8 cellular contexts compared by ENCODE assay signal in the genomic region with DNA sequence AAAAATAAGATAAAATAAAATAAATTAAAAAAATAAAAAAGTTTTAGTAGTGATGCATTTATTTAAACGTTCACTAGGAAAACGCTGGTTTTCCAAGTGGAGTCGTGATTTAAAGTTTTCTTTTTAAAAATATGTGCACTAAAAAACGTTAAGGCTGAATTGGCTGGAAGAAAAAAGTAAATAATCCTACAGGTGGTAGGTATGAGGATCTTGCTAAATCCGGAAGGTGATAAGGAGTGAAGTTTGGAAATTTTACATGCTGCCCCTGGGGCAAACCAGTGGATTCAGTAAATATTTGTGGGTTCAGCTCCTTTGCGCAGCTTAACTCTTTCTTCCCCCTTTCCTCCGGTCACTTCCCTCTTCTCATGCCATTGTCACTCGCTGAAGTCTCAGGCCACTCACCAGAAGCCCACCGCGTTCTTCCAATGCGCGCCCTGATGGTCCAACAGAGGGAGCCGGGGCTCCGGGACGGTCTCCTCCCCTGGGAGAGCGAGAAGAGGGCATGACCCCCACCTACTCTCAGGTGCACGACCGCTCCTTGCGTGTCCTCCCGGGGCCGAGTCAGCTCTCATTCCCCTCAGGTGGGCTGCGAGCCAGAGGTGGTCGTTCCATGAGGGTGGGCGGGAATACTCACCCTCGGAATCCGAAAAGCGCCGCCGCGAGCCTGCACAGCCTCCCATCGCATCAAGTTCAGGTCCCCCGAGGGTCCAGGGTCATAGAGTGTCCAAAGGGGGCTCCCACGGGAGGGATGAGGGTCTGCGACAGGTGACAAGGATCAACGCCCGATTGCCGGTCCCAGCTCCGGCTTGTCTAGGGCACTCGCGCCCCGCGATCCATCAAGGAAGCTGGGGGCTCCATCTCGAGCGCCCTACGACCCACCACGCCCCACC. TPM values are rescaled to one million over a fixed set of nuclear protein-coding genes. Genes with fewer than 3 reads are reported as not detected.
A peak's percentile ranks its signal among the peaks of the same experiment; 100 is the strongest.
DNase-seq lines count a peak whose midpoint lies in the region; ATAC-seq and TF ChIP-seq lines count a peak whose summit lies in the region.

No MANE protein-coding gene starts in this region.

- H3K27ac Mint-ChIP-seq in activated naive CD8-positive, alpha-beta T cell treated with anti-CD3 and anti-CD28 coated beads for 36 hours, result peak overlapping the region; percentile 100

- H3K36me3 Mint-ChIP-seq in activated naive CD8-positive, alpha-beta T cell treated with anti-CD3 and anti-CD28 coated beads for 36 hours, result peaks cover 16% of the 10 kb centered on the region

- no peak for TF ChIP-seq POLR2A in NB4 (IDR thresholded peaks at IDR 0.05; ENCODE audit: extremely low read depth, insufficient read length)

- H3K4me3 ChIP-seq in NB4 (ENCODE audit: low read depth, low read length), result peak overlapping the region; percentile 82
- peak overlapping the region; percentile 98 for H3K4me3 ChIP-seq in right atrium auricular region
- peak overlapping the region; percentile 100 for H3K4me3 ChIP-seq in rectal smooth muscle tissue (ENCODE audit: low read length)

- peak overlapping the region; percentile 94 for H3K9ac ChIP-seq in rectal smooth muscle tissue (ENCODE audit: low read length)

- H3K9me3 Mint-ChIP-seq in activated naive CD8-positive, alpha-beta T cell treated with anti-CD3 and anti-CD28 coated beads for 36 hours, result no peaks in the 10 kb centered on the region

- no peak for TF ChIP-seq CTCF in NB4 (IDR thresholded peaks at IDR 0.05; ENCODE audit: low read depth, low read length)
- peak in 1 of 2 donors; percentile 62 for TF ChIP-seq CTCF in right atrium auricular region (IDR thresholded peaks at IDR 0.05)

- H3K27ac ChIP-seq in right atrium auricular region, result peak overlapping the region; percentile 94 to 96
- peak overlapping the region; percentile 99 for H3K27ac ChIP-seq in rectal smooth muscle tissue (ENCODE audit: low read depth, low read length)

- peak; percentile 28 for DNase-seq in COLO668 (lab: John Stamatoyannopoulos, UW; ENCODE audit: unreplicated experiment)
- DNase-seq in NB4 (ENCODE audit: low read depth), result peak; percentile 79
- DNase-seq in activated naive CD8-positive, alpha-beta T cell treated with anti-CD3 and anti-CD28 coated beads for 36 hours, result no peak
- DNase-seq in right atrium auricular region (ENCODE audit: low spot score), result no peak
- DNase-seq in KG1 (lab: John Stamatoyannopoulos, UW), result no peak

- H3K36me3 ChIP-seq in right atrium auricular region (peaks cover 14% of the 10 kb centered on the region), rectal smooth muscle tissue (ENCODE audit: control insufficient read depth, insufficient read depth, low read length) (peaks cover 13% of the 10 kb centered on the region)

- H3K9me3 ChIP-seq in right atrium auricular region, result no peaks in the 10 kb centered on the region

- H3K4me1 Mint-ChIP-seq in activated naive CD8-positive, alpha-beta T cell treated with anti-CD3 and anti-CD28 coated beads for 36 hours, result peaks cover 49% of the 10 kb centered on the region

- H3K4me1 ChIP-seq in right atrium auricular region (peaks cover 0 to 7% of the 10 kb centered on the region in 2 donors), rectal smooth muscle tissue (ENCODE audit: control insufficient read depth, insufficient read depth, low read length) (no peaks in the 10 kb centered on the region)

- no peaks in the 10 kb centered on the region for H3K27me3 Mint-ChIP-seq in activated naive CD8-positive, alpha-beta T cell treated with anti-CD3 and anti-CD28 coated beads for 36 hours

- H3K27me3 ChIP-seq in right atrium auricular region, result no peaks in the 10 kb centered on the region
- H3K27me3 ChIP-seq in rectal smooth muscle tissue (ENCODE audit: control insufficient read depth, insufficient read depth, low read length), result no peaks in the 10 kb centered on the region

- peak; percentile 13 for ATAC-seq in GM21360 (IDR thresholded peaks at IDR 0.05; ENCODE audit: unreplicated experiment)
- no peak for ATAC-seq in GM19463 (IDR thresholded peaks at IDR 0.05; ENCODE audit: unreplicated experiment)

- H3K4me3 Mint-ChIP-seq in activated naive CD8-positive, alpha-beta T cell treated with anti-CD3 and anti-CD28 coated beads for 36 hours, result peak overlapping the region; percentile 93

RNA-seq across cellular contexts. Expression of a gene that starts 0.5 kb away (rescaled TPM):
- total RNA-seq in activated naive CD8-positive, alpha-beta T cell treated with anti-CD3 and anti-CD28 coated beads for 36 hours, result 10 to 100 TPM; 28.7 to 29.7 TPM
- 10 to 100 TPM; 16.5 to 16.9 TPM for total RNA-seq in right atrium auricular region

RNA-seq across cellular contexts. Expression of a gene that starts 3.1 kb away (rescaled TPM):
- 1 to 10 TPM; 5.4 to 5.5 TPM for total RNA-seq in activated naive CD8-positive, alpha-beta T cell treated with anti-CD3 and anti-CD28 coated beads for 36 hours
- total RNA-seq in right atrium auricular region, result 1 to 10 TPM in 1 of 2 donors, under 1 TPM in 1; 0.78 to 2.0 TPM

RNA-seq across cellular contexts. Expression of a gene that starts 15.3 kb away (rescaled TPM):
- not detected for total RNA-seq in activated naive CD8-positive, alpha-beta T cell treated with anti-CD3 and anti-CD28 coated beads for 36 hours
- total RNA-seq in right atrium auricular region, result not detected

RNA-seq across cellular contexts. Expression of a gene that starts 19.2 kb away (rescaled TPM):
- total RNA-seq in activated naive CD8-positive, alpha-beta T cell treated with anti-CD3 and anti-CD28 coated beads for 36 hours, result not detected
- total RNA-seq in right atrium auricular region, result not detected

RNA-seq across cellular contexts. Expression of a gene that starts 47.4 kb away (rescaled TPM):
- total RNA-seq in activated naive CD8-positive, alpha-beta T cell treated with anti-CD3 and anti-CD28 coated beads for 36 hours, result not detected
- total RNA-seq in right atrium auricular region, result 10 to 100 TPM; 12.4 to 26.9 TPM

Comparison
In these comparisons a context has a peak if more than half of its experiments do, and no peak if none do; other contexts are left out.
1. DNase-seq: peak in COLO668 (single experiment) and NB4 (single experiment); none in activated naive CD8-positive, alpha-beta T cell treated with anti-CD3 and anti-CD28 coated beads for 36 hours (single experiment), right atrium auricular region (single experiment) and KG1 (single experiment).
2. Peak in every context shown above with its lines, with median percentiles within 50 percentile points of each other: H3K4me3 ChIP-seq.